ENCODE assay signal across 17 cellular contexts in the genomic region with DNA sequence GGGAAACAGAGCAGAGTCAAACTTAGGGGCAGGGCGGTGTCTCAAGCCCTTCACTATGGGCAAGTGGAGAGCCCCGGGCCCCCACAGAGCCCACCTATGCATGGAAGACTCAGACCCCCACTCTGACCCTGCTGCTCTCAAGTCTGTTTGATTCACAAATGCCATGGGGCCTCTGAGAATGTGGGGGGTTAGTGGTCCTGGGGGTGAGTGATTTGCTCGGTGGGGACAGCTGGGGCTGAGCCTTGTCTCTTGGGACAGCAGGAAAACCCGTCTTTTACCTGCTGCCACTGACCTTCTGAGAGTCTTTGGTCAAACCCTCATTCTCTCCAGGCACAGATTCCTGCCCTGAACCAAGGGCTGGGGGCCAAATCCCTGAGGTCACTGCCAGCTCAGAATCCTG.
"Had no signal": no experiment of that assay in that cellular context is flagged by ENCODE, and none has a peak within 500 bp of the region (broad histone marks: within the 10 kb centered on the region; RNA-seq: fewer than 3 reads in every experiment).

No MANE protein-coding gene starts in this region.

- H3K27ac ChIP-seq: gastrocnemius medialis, heart right ventricle, left lung, lower lobe of right lung, tibial artery, upper lobe of left lung, uterus had no signal

- H3K4me1 ChIP-seq: gastrocnemius medialis, heart right ventricle, left lung, lower lobe of right lung, tibial artery, upper lobe of left lung, uterus had no signal

- H3K4me3 ChIP-seq: gastrocnemius medialis, heart right ventricle, left lung, lower lobe of right lung, tibial artery, upper lobe of left lung, uterus had no signal

- DNase-seq: effector memory CD4-positive, alpha-beta T cell; gastrocnemius medialis; heart right ventricle; hypothalamus; lower lobe of right lung; mesenchymal stem cell; nephron progenitor cell; small intestine; stimulated activated CD4-positive, alpha-beta T cell treated with anti-CD3 and anti-CD28 coated beads, Interleukin-12 subunit alpha, Interleukin-12 subunit beta, amount 100 ng/mL, for 4 hours; stimulated activated naive CD8-positive, alpha-beta T cell treated with anti-CD3 and anti-CD28 coated beads, Interleukin-15, Interleukin-2, amounts not matched to agents 100 U/mL and 50 U/mL, for 24 hours; uterus had no signal

- H3K36me3 ChIP-seq: gastrocnemius medialis, heart right ventricle, left lung, lower lobe of right lung, tibial artery, upper lobe of left lung, uterus had no signal

- H3K27me3 ChIP-seq: gastrocnemius medialis, left lung, upper lobe of left lung, uterus had no signal

- H3K9me3 ChIP-seq: lower lobe of right lung, uterus had no signal

- ATAC-seq: esophagus mucosa; gastrocnemius medialis; heart right ventricle; left lung; naive thymus-derived CD4-positive, alpha-beta T cell; stimulated activated effector memory CD8-positive, alpha-beta T cell treated with anti-CD3 and anti-CD28 coated beads, Interleukin-12 subunit alpha, Interleukin-12 subunit beta, amount 100 ng/mL, for 72 hours; stimulated activated naive CD8-positive, alpha-beta T cell treated with anti-CD3 and anti-CD28 coated beads, Interleukin-15, Interleukin-2, amounts not matched to agents 100 U/mL and 50 U/mL, for 24 hours had no signal
